Comparison of ENCODE assay signal across 8 cellular contexts in the genomic region with DNA sequence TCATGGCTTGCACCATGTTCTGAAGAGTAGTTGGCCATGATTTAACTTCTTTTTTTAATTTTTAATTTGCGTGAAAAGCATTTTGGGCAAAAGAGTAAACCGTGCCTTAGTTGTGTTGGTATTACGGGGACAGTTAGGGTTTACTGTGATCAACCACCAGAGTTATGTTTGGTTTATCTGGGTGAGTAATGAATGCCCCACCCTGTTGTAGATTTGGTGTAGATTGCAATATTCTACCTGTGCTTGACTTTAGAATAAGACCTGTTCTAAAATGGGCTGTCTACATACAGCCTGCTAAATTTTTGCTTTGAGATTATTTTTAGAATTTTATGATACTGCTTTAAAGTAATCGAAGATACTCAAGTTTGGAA. TPM values are rescaled to one million over a fixed set of nuclear protein-coding genes. Genes with fewer than 3 reads are reported as not detected.
DNase-seq lines count a peak whose midpoint lies in the region; ATAC-seq and TF ChIP-seq lines count a peak whose summit lies in the region.

No MANE protein-coding gene starts in this region.

- peak overlapping the region; percentile 93 for H3K4me3 Mint-ChIP-seq in activated T-cell treated with anti-CD3 and anti-CD28 coated beads, Interleukin-2, amount 50 U/mL, for 72 hours
- H3K4me3 Mint-ChIP-seq in activated CD4-positive, alpha-beta memory T cell treated with anti-CD3 and anti-CD28 coated beads, Interleukin-2, amount 10 ng/mL, durations not matched to agents 7 days and 5 days = peak overlapping the region; percentile 94

- no peaks in the 10 kb centered on the region for H3K36me3 ChIP-seq in iPS-20b (ENCODE audit: insufficient read depth, low read depth, low read length)
- H3K36me3 ChIP-seq in testis (ENCODE audit: low read depth, missing control alignments) = no peaks in the 10 kb centered on the region

- WGBS in testis, 2 donors = 11 to 12% methylated on average over 4 of the region's 4 CpGs

- CTCF ChIA-PET in activated CD4-positive, alpha-beta memory T cell treated with anti-CD3 and anti-CD28 coated beads, Interleukin-2, amount 10 ng/mL, durations not matched to agents 7 days and 5 days (lab: Charles Lee) = no interaction called here

- H3K9ac ChIP-seq in iPS-20b (ENCODE audit: low read depth, low read length) = peak overlapping the region; percentile 97

- H3K9me3 ChIP-seq in iPS-20b (ENCODE audit: insufficient read depth, low read depth, low read length) = no peaks in the 10 kb centered on the region
- no peaks in the 10 kb centered on the region for H3K9me3 ChIP-seq in testis

- H3K27me3 Mint-ChIP-seq in activated T-cell treated with anti-CD3 and anti-CD28 coated beads, Interleukin-2, amount 50 U/mL, for 72 hours (ENCODE audit: low read depth) = peaks cover 6% of the 10 kb centered on the region
- peaks cover 9% of the 10 kb centered on the region for H3K27me3 Mint-ChIP-seq in activated CD4-positive, alpha-beta memory T cell treated with anti-CD3 and anti-CD28 coated beads, Interleukin-2, amount 10 ng/mL, durations not matched to agents 7 days and 5 days

- TF ChIP-seq CTCF in testis (IDR thresholded peaks at IDR 0.05) = no peak

- H3K27ac ChIP-seq in iPS-20b (ENCODE audit: low read length) (peak overlapping the region; percentile 55), testis (peak overlapping the region; percentile 91 to 94)

- DNase-seq in activated T-cell treated with anti-CD3 and anti-CD28 coated beads, Interleukin-2, amount 50 U/mL, for 72 hours = no peak
- no peak for DNase-seq in activated T-cell treated with anti-CD3 and anti-CD28 coated beads, Interleukin-2, amount 50 U/mL, for 1 hour
- DNase-seq in activated CD4-positive, alpha-beta memory T cell treated with anti-CD3 and anti-CD28 coated beads, Interleukin-2, amount 10 ng/mL, durations not matched to agents 7 days and 5 days = no peak
- DNase-seq in testis = no peak
- no peak for DNase-seq in DMS114 treated with DMSO at 0.1 percent for 48 hours (lab: John Stamatoyannopoulos, UW; ENCODE audit: unreplicated experiment)
- no peak for DNase-seq in stimulated activated CD8-positive, alpha-beta memory T cell treated with anti-CD3 and anti-CD28 coated beads, Interleukin-4, amount 100 ng/mL, for 48 hours

- H3K36me3 Mint-ChIP-seq in activated T-cell treated with anti-CD3 and anti-CD28 coated beads, Interleukin-2, amount 50 U/mL, for 72 hours (ENCODE audit: insufficient read depth in 2 of 2) = peaks cover 3 to 6% of the 10 kb centered on the region in 2 donors
- H3K36me3 Mint-ChIP-seq in activated CD4-positive, alpha-beta memory T cell treated with anti-CD3 and anti-CD28 coated beads, Interleukin-2, amount 10 ng/mL, durations not matched to agents 7 days and 5 days (ENCODE audit: low read depth) = peaks cover 13% of the 10 kb centered on the region

- peak overlapping the region; percentile 95 for H3K27ac Mint-ChIP-seq in activated T-cell treated with anti-CD3 and anti-CD28 coated beads, Interleukin-2, amount 50 U/mL, for 72 hours
- H3K27ac Mint-ChIP-seq in activated CD4-positive, alpha-beta memory T cell treated with anti-CD3 and anti-CD28 coated beads, Interleukin-2, amount 10 ng/mL, durations not matched to agents 7 days and 5 days = peak overlapping the region; percentile 93

- intact Hi-C loops in testis (cut with DNase I; ENCODE audit: low total_unique reads) = no loop called here

- no peak for ATAC-seq in activated T-cell treated with anti-CD3 and anti-CD28 coated beads, Interleukin-2, amount 50 U/mL, for 72 hours (replicated peaks in 1 of 2)
- no peak for ATAC-seq in HG02870 (IDR thresholded peaks at IDR 0.05; ENCODE audit: unreplicated experiment)

- peaks cover 48% of the 10 kb centered on the region for H3K4me1 Mint-ChIP-seq in activated T-cell treated with anti-CD3 and anti-CD28 coated beads, Interleukin-2, amount 50 U/mL, for 72 hours (ENCODE audit: low read depth)
- peaks cover 39% of the 10 kb centered on the region for H3K4me1 Mint-ChIP-seq in activated CD4-positive, alpha-beta memory T cell treated with anti-CD3 and anti-CD28 coated beads, Interleukin-2, amount 10 ng/mL, durations not matched to agents 7 days and 5 days

- H3K9me3 Mint-ChIP-seq in activated T-cell treated with anti-CD3 and anti-CD28 coated beads, Interleukin-2, amount 50 U/mL, for 72 hours = no peaks in the 10 kb centered on the region
- no peaks in the 10 kb centered on the region for H3K9me3 Mint-ChIP-seq in activated CD4-positive, alpha-beta memory T cell treated with anti-CD3 and anti-CD28 coated beads, Interleukin-2, amount 10 ng/mL, durations not matched to agents 7 days and 5 days

- H3K27me3 ChIP-seq in iPS-20b (ENCODE audit: insufficient read depth, low read length) (peaks cover 11% of the 10 kb centered on the region; the same call in 1 of the 2 replicates), testis (no peaks in the 10 kb centered on the region)

- peak overlapping the region; percentile 100 for H3K4me3 ChIP-seq in iPS-20b (ENCODE audit: low read length)
- peak overlapping the region; percentile 82 to 83 for H3K4me3 ChIP-seq in testis

- TF ChIP-seq POLR2A in testis (IDR thresholded peaks at IDR 0.05) = no peak

- H3K4me1 ChIP-seq in iPS-20b (ENCODE audit: insufficient read depth, low read length) (peaks cover 3% of the 10 kb centered on the region; the same call in 1 of the 2 replicates), testis (peaks cover 3% of the 10 kb centered on the region)

- POLR2A ChIA-PET in activated CD4-positive, alpha-beta memory T cell treated with anti-CD3 and anti-CD28 coated beads, Interleukin-2, amount 10 ng/mL, durations not matched to agents 7 days and 5 days (lab: Charles Lee) = interaction anchor here (1.2 kb wide), 1 partner anchor 1204 kb away, joined by 3 read pairs; no protein-coding TSS in a partner anchor

RNA-seq across cellular contexts. Expression of a gene that starts 1.4 kb away (rescaled TPM):
- 10 to 100 TPM; 37.4 to 37.6 TPM for total RNA-seq in activated T-cell treated with anti-CD3 and anti-CD28 coated beads, Interleukin-2, amount 50 U/mL, for 72 hours
- total RNA-seq in activated CD4-positive, alpha-beta memory T cell treated with anti-CD3 and anti-CD28 coated beads, Interleukin-2, amount 10 ng/mL, durations not matched to agents 7 days and 5 days = 10 to 100 TPM; 53.5 to 61.0 TPM
- total RNA-seq in testis = 100 to 1,000 TPM in 1 of 2 donors, 10 to 100 TPM in 1; 69.2 to 123 TPM
- 69.9 TPM for polyA plus RNA-seq in testis (ENCODE audit: insufficient read depth, low read depth, low replicate concordance)
